Comparison of ENCODE assay signal across 19 cellular contexts in the genomic region with DNA sequence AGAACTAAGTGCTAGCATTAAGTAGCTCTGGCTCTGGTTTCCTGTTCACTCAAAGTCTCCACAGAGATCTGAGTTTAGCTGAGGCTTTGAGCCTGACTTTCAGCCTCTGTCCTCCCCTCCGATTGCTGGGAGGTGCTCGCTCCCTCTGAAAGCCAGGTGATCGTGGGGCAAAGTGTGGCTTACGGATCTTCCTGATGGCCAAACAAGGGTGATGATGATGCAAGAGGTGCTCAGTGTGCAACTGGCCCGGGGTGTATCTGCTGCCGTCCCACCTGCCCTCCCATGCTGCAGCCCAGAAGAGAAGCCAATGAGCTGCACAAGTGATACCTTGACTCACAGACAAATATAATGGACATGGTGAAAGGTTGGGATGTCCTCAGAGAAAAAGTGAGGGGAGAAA.
A peak's percentile ranks its signal among the peaks of the same experiment; 100 is the strongest.
DNase-seq lines count a peak whose midpoint lies in the region; ATAC-seq and TF ChIP-seq lines count a peak whose summit lies in the region.
"Had no signal": no experiment of that assay in that cellular context is flagged by ENCODE, and none has a peak within 500 bp of the region (broad histone marks: within the 10 kb centered on the region; RNA-seq: fewer than 3 reads in every experiment).

No MANE protein-coding gene starts in this region.

- no peaks in the 10 kb centered on the region for H3K9me3 Mint-ChIP-seq in WTC11
- H3K9me3 Mint-ChIP-seq: HFFc6 had no signal

- no peak overlapping the region for H3K14ac ChIP-seq in IMR-90 (replicated peaks; ENCODE audit: low read depth, low read length)

- BruUV-seq in IMR-90 (replicated peaks; lab: Mats Ljungman, UMichigan), result no TSS peak

- H3K4me2 ChIP-seq in IMR-90 (ENCODE audit: low read depth, low read length), result no peak overlapping the region
- H3K4me2 ChIP-seq: BLaER1 treated with 17β-estradiol and CSF1 and Interleukin-3, amounts not matched to agents 10 nM and 100 nM had no signal

- 84% methylated on average over 6 of the region's 6 CpGs; no CpG with 5 or more reads in 1 of the 2 experiments for WGBS in IMR-90 (ENCODE audit: extremely low coverage in 2 of 2, insufficient read length in 1 of 2), 2 experiments
- 28 to 46% (median 29%) methylated on average over 6 of the region's 6 CpGs for WGBS in psoas muscle, 3 donors

- H2BK120ac ChIP-seq in IMR-90 (ENCODE audit: low read depth, low read length), result no peak overlapping the region

- H2BK20ac ChIP-seq in IMR-90 (ENCODE audit: low read depth, low read length), result no peak overlapping the region

- TF ChIP-seq RAD21 in IMR-90 (IDR thresholded peaks at IDR 0.05; ENCODE audit: low read length), result no peak

- H3K27ac ChIP-seq in left ventricle myocardium inferior (replicated peaks) (peak overlapping the region; percentile 38), IMR-90 (ENCODE audit: insufficient read depth, low read length) (no peak overlapping the region), psoas muscle (no peak overlapping the region)
- H3K27ac ChIP-seq: BLaER1 treated with 17β-estradiol and CSF1 and Interleukin-3, amounts not matched to agents 10 nM and 100 nM; GM23248 had no signal

- H3K4me1 ChIP-seq in left ventricle myocardium inferior (peaks cover 18% of the 10 kb centered on the region), IMR-90 (ENCODE audit: control insufficient read depth, insufficient read depth, low read length) (no peaks in the 10 kb centered on the region), psoas muscle (peaks cover 12% of the 10 kb centered on the region)

- intact Hi-C loops in left ventricle myocardium inferior (cut with micrococcal nuclease) (no loop called here), cardiac septum (cut with DNase I) (loop anchor here (5.0 kb wide), 1 partner anchor 207 kb away; the partner anchor contains the start of gene RNF150), IMR-90 (cut with micrococcal nuclease) (no loop called here), psoas muscle (cut with DNase I) (no loop called here)

- H3K27me3 Mint-ChIP-seq in WTC11 (ENCODE audit: low read depth), result no peaks in the 10 kb centered on the region; the same call in 1 of the 2 replicates
- H3K27me3 Mint-ChIP-seq: CD4-positive, CD25-positive, alpha-beta regulatory T cell; CD8-positive, alpha-beta memory T cell had no signal

- POLR2A ChIA-PET in IMR-90 (lab: Charles Lee; ENCODE audit: unreplicated experiment), result no interaction called here
- POLR2A ChIA-PET in WTC11 (lab: Charles Lee), result no interaction called here

- H3K4me3 Mint-ChIP-seq in WTC11, result no peak overlapping the region
- H3K4me3 Mint-ChIP-seq: B cell; CD4-positive, CD25-positive, alpha-beta regulatory T cell; CD8-positive, alpha-beta memory T cell; HFFc6 had no signal

- H4K8ac ChIP-seq in IMR-90 (ENCODE audit: low read depth in 2 of 2, low read length in 2 of 2), result no peak overlapping the region

- H3K56ac ChIP-seq in IMR-90 (ENCODE audit: extremely low read depth, insufficient read depth, low read length), result no peak overlapping the region

- no peak overlapping the region for H4K5ac ChIP-seq in IMR-90 (ENCODE audit: low read depth, low read length)

- no peak for TF ChIP-seq POLR2A in IMR-90 (IDR thresholded peaks at IDR 0.05; ENCODE audit: low read depth, low read length)

- H3K9ac ChIP-seq in IMR-90 (ENCODE audit: low read depth, low read length), result no peak overlapping the region
- H3K9ac ChIP-seq: BLaER1 treated with 17β-estradiol and CSF1 and Interleukin-3, amounts not matched to agents 10 nM and 100 nM; GM23248 had no signal

- no peak for DNase-seq in left ventricle myocardium inferior
- no peak for DNase-seq in cardiac septum (ENCODE audit: low spot score)
- DNase-seq in IMR-90, result no peak
- no peak for DNase-seq in WTC11 (ENCODE audit: low spot score)
- no peak for DNase-seq in psoas muscle
- DNase-seq in GM03348 (ENCODE audit: low spot score), result no peak
- DNase-seq: CD4-positive, CD25-positive, alpha-beta regulatory T cell; CD8-positive, alpha-beta memory T cell; COR-L47; DMS 273 treated with DMSO at 0.1 percent for 48 hours; DMS53; DND-41; EL; GM23248; HFFc6 had no signal

- no peak overlapping the region for H2AFZ ChIP-seq in IMR-90 (replicated peaks; ENCODE audit: low read length, poor library complexity)
- H2AFZ ChIP-seq: GM23248 had no signal

- H3K9me1 ChIP-seq in IMR-90 (ENCODE audit: insufficient read depth, low read length), result no peaks in the 10 kb centered on the region

- no peaks in the 10 kb centered on the region for H3K79me1 ChIP-seq in IMR-90 (ENCODE audit: low read depth in 1 of 2, low read length in 2 of 2)

- no peak overlapping the region for H2BK15ac ChIP-seq in IMR-90 (ENCODE audit: low read depth, low read length)

- H3K36me3 ChIP-seq in left ventricle myocardium inferior (no peaks in the 10 kb centered on the region), IMR-90 (ENCODE audit: control insufficient read depth, insufficient read depth, low read length) (no peaks in the 10 kb centered on the region), psoas muscle (ENCODE audit: insufficient read depth in 1 of 2, low read depth in 1 of 2) (no peaks in the 10 kb centered on the region)
- H3K36me3 ChIP-seq: BLaER1 treated with 17β-estradiol and CSF1 and Interleukin-3, amounts not matched to agents 10 nM and 100 nM had no signal

- H3K18ac ChIP-seq in IMR-90 (ENCODE audit: low read depth, low read length), result no peak overlapping the region

- dilution Hi-C loops in IMR-90 (cut with HindIII; ENCODE audit: low sequenced_read_pairs, unreplicated experiment), result no loop called here

- in situ Hi-C loops in IMR-90 (cut with MboI; ENCODE audit: low sequenced_read_pairs), result no loop called here

- ATAC-seq in IMR-90 (ENCODE audit: low read depth) (no peak), WTC11 (peak; percentile 17; the same call in 1 of the 2 replicates), psoas muscle (peak; percentile 28 to 59 (median 46)), HG02885 (IDR thresholded peaks at IDR 0.05; ENCODE audit: poor library complexity, unreplicated experiment) (no peak)
- ATAC-seq: HCT116 had no signal

- no peak overlapping the region for H2AK9ac ChIP-seq in IMR-90 (replicated peaks; ENCODE audit: low read depth, low read length, poor library complexity)

- H3K9me3 ChIP-seq in left ventricle myocardium inferior (replicated peaks) (no peaks in the 10 kb centered on the region), IMR-90 (ENCODE audit: control insufficient read depth, insufficient read depth, low read length) (no peaks in the 10 kb centered on the region), psoas muscle (no peaks in the 10 kb centered on the region)
- H3K9me3 ChIP-seq: BLaER1 treated with 17β-estradiol and CSF1 and Interleukin-3, amounts not matched to agents 10 nM and 100 nM had no signal

- H3K23ac ChIP-seq in IMR-90 (ENCODE audit: low read depth, low read length), result no peak overlapping the region

- H3K27me3 ChIP-seq in left ventricle myocardium inferior (ENCODE audit: low read depth) (no peaks in the 10 kb centered on the region), IMR-90 (ENCODE audit: control insufficient read depth, insufficient read depth, low read length) (no peaks in the 10 kb centered on the region), psoas muscle (ENCODE audit: insufficient read depth in 3 of 3, low read length in 2 of 3) (no peaks in the 10 kb centered on the region)
- H3K27me3 ChIP-seq: BLaER1 treated with 17β-estradiol and CSF1 and Interleukin-3, amounts not matched to agents 10 nM and 100 nM had no signal

- no peak overlapping the region for H3K4ac ChIP-seq in IMR-90 (ENCODE audit: low read depth, low read length)

- no peak for TF ChIP-seq CTCF in left ventricle myocardium inferior (IDR thresholded peaks at IDR 0.05; ENCODE audit: borderline replicate concordance)
- TF ChIP-seq CTCF in IMR-90 (conservative IDR thresholded peaks at IDR 0.05; ENCODE audit: low read depth, low read length), result no peak
- no peak for TF ChIP-seq CTCF in WTC11 (IDR thresholded peaks at IDR 0.05)
- no peak for TF ChIP-seq CTCF in psoas muscle (IDR thresholded peaks at IDR 0.05)

- no peaks in the 10 kb centered on the region for H4K20me1 ChIP-seq in IMR-90 (ENCODE audit: insufficient read depth, low read length)
- H4K20me1 ChIP-seq: BLaER1 treated with 17β-estradiol and CSF1 and Interleukin-3, amounts not matched to agents 10 nM and 100 nM had no signal

- H3K4me3 ChIP-seq in left ventricle myocardium inferior (no peak overlapping the region), IMR-90 (ENCODE audit: insufficient read depth, low read depth, low read length) (no peak overlapping the region), psoas muscle (no peak overlapping the region)
- H3K4me3 ChIP-seq: BLaER1 treated with 17β-estradiol and CSF1 and Interleukin-3, amounts not matched to agents 10 nM and 100 nM; GM23248 had no signal

- no peaks in the 10 kb centered on the region for H3K36me3 Mint-ChIP-seq in WTC11
- H3K36me3 Mint-ChIP-seq: CD4-positive, CD25-positive, alpha-beta regulatory T cell; CD8-positive, alpha-beta memory T cell had no signal

- no peak overlapping the region for H3K27ac Mint-ChIP-seq in WTC11
- H3K27ac Mint-ChIP-seq: B cell; CD4-positive, CD25-positive, alpha-beta regulatory T cell; CD8-positive, alpha-beta memory T cell; HFFc6 had no signal

- CTCF ChIA-PET in IMR-90 (lab: Yijun Ruan, JAX), result no interaction called here
- CTCF ChIA-PET in WTC11 (lab: Charles Lee), result interaction anchor here (1.2 kb wide), 1 partner anchor 223 kb away, joined by 3 read pairs; no protein-coding TSS in a partner anchor

- no peak overlapping the region for H2BK5ac ChIP-seq in IMR-90 (ENCODE audit: low read depth, low read length, poor library complexity, severe bottlenecking)

- H4K91ac ChIP-seq in IMR-90 (ENCODE audit: insufficient read depth, low read depth, low read length), result no peak overlapping the region

- H3K4me1 Mint-ChIP-seq in WTC11, result peaks cover 19% of the 10 kb centered on the region
- H3K4me1 Mint-ChIP-seq: B cell; CD8-positive, alpha-beta memory T cell had no signal

- no peak overlapping the region for H2AK5ac ChIP-seq in IMR-90 (ENCODE audit: low read depth, low read length)

TF ChIP-seq in IMR-90, 13 proteins besides CTCF, POLR2A, EP300 and RAD21:
- 0 out of 2 replicates have a peak, but pooled peaks have one; percentile 18 for TF ChIP-seq CEBPB (IDR thresholded peaks at IDR 0.05; ENCODE audit: low read depth, low read length)
- TF ChIP-seq BHLHE40 (IDR thresholded peaks at IDR 0.05; ENCODE audit: low read depth, low read length), result no peak

TF ChIP-seq in WTC11, 78 proteins besides CTCF, POLR2A, EP300 and RAD21 (continues in another document):
- TF ChIP-seq TEAD1 (CRISPR knock-in tag; IDR thresholded peaks at IDR 0.05) (no peak), ZBTB43 (CRISPR knock-in tag; IDR thresholded peaks at IDR 0.05) (no peak)

Comparison
In these comparisons a context has a peak if more than half of its experiments do, and no peak if none do; other contexts are left out.
1. ATAC-seq: peak in WTC11 (single experiment) and psoas muscle (4 of 4); none in IMR-90 (single experiment) and HG02885 (single experiment).